In the genomic region with DNA sequence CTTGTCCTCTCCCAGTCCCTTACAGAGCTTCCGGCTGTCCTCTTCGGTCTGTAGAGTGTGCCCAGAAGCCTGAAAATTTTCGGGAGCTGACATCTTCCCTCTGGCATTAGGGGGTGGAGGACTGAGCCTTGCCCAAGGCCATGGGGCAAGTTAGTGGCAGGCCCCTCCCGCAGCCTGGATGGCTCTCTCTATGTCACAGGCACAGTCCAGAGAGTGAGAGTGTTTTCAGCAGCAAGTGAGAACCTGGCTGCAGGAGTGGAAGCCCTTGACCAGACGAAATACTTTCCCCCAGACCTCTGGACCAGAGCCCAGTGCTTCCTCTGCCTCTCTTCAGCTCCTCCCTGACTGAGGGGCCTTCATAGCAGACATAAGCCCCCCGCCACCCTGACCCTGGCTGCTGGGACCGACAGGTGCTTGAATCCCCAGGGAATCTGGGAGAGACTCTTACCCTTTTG, we compare ENCODE assay signal across 15 cellular contexts. TPM values are rescaled to one million over a fixed set of nuclear protein-coding genes. Genes with fewer than 3 reads are reported as not detected.
DNase-seq lines count a peak whose midpoint lies in the region; ATAC-seq and TF ChIP-seq lines count a peak whose summit lies in the region.
"Had no signal": no experiment of that assay in that cellular context is flagged by ENCODE, and none has a peak within 500 bp of the region (broad histone marks: within the 10 kb centered on the region; RNA-seq: fewer than 3 reads in every experiment).

No MANE protein-coding gene starts in this region.

- TF ChIP-seq CTCF in GM23338 (conservative IDR thresholded peaks at IDR 0.05; ENCODE audit: low read depth in 2 of 2) (no peak), brain (conservative IDR thresholded peaks at IDR 0.05) (no peak), neural progenitor cell (IDR thresholded peaks at IDR 0.05) (no peak), Peyer's patch (IDR thresholded peaks at IDR 0.05) (no peak)

- H3K4me1 ChIP-seq in GM23338 (ENCODE audit: insufficient read depth) (no peaks in the 10 kb centered on the region), neural progenitor cell (peaks cover 35% of the 10 kb centered on the region), Peyer's patch (no peaks in the 10 kb centered on the region)
- H3K4me1 ChIP-seq: foreskin keratinocyte had no signal

- H3K9me3 ChIP-seq in neural progenitor cell (ENCODE audit: low read depth) (no peaks in the 10 kb centered on the region), Peyer's patch (no peaks in the 10 kb centered on the region)
- H3K9me3 ChIP-seq: pancreas had no signal

- H3K4me2 ChIP-seq in GM23338, result no peak overlapping the region
- H3K4me2 ChIP-seq in neural progenitor cell, result no peak overlapping the region
- H3K4me2 ChIP-seq: PC-9 had no signal

- H3K9me2 ChIP-seq in GM23338 (ENCODE audit: insufficient read depth), result no peaks in the 10 kb centered on the region

- H2AFZ ChIP-seq in GM23338, result no peak overlapping the region
- H2AFZ ChIP-seq in neural progenitor cell (replicated peaks), result no peak overlapping the region
- H2AFZ ChIP-seq: PC-9 had no signal

- H3K27ac Mint-ChIP-seq in activated naive CD4-positive, alpha-beta T cell treated with anti-CD3 and anti-CD28 coated beads, Interleukin-2, amount 50 U/mL, for 72 hours, result peak overlapping the region; percentile 60 to 64
- H3K27ac Mint-ChIP-seq in GM23338 (peak overlapping the region; percentile 43; the same call in 1 of the 2 replicates), brain (peak overlapping the region in 4 of 5 experiments; percentile 3 to 84 (median 52)), neural progenitor cell (peak overlapping the region; percentile 98)

- TF ChIP-seq POLR2A in Peyer's patch (IDR thresholded peaks at IDR 0.05), result no peak

- H3K4me3 ChIP-seq in GM23338 (no peak overlapping the region), neural progenitor cell (no peak overlapping the region), Peyer's patch (no peak overlapping the region)
- H3K4me3 ChIP-seq: K562, pancreas, PC-9 had no signal

- H3K36me3 ChIP-seq in GM23338 (ENCODE audit: insufficient read depth) (no peaks in the 10 kb centered on the region; the same call in 1 of the 2 replicates), neural progenitor cell (no peaks in the 10 kb centered on the region), Peyer's patch (peaks cover 0 to 55% (median 0%) of the 10 kb centered on the region in 3 donors)

- no peak overlapping the region for H3K27ac ChIP-seq in GM23338 (ENCODE audit: low read depth)
- H3K27ac ChIP-seq in neural progenitor cell, result no peak overlapping the region
- H3K27ac ChIP-seq in Peyer's patch, result no peak overlapping the region
- H3K27ac ChIP-seq: foreskin keratinocyte, pancreas, PC-9 had no signal

- H4K20me1 ChIP-seq in GM23338 (replicated peaks; ENCODE audit: insufficient read depth) (no peaks in the 10 kb centered on the region; the same call in 1 of the 2 replicates), neural progenitor cell (ENCODE audit: low read depth) (peaks cover 13% of the 10 kb centered on the region)

- H3K9ac ChIP-seq in neural progenitor cell, result no peak overlapping the region

- no peaks in the 10 kb centered on the region for H3K79me2 ChIP-seq in GM23338 (replicated peaks; ENCODE audit: insufficient read depth)
- no peaks in the 10 kb centered on the region for H3K79me2 ChIP-seq in neural progenitor cell (ENCODE audit: low read depth)

- H3K27me3 ChIP-seq in GM23338 (ENCODE audit: insufficient read depth), result no peaks in the 10 kb centered on the region
- H3K27me3 ChIP-seq in neural progenitor cell, result no peaks in the 10 kb centered on the region
- H3K27me3 ChIP-seq in Peyer's patch, result no peaks in the 10 kb centered on the region
- H3K27me3 ChIP-seq: foreskin keratinocyte, pancreas had no signal

- no peak for ATAC-seq in activated naive CD4-positive, alpha-beta T cell treated with anti-CD3 and anti-CD28 coated beads, Interleukin-2, amount 50 U/mL, for 72 hours
- ATAC-seq in GM23338, result no peak
- ATAC-seq: foreskin keratinocyte, K562, pancreas had no signal

- H3K4me1 Mint-ChIP-seq in GM23338 (peaks cover 2% of the 10 kb centered on the region; the same call in 2 of the 3 replicates), brain (peaks cover 59% of the 10 kb centered on the region), neural progenitor cell (peaks cover 71% of the 10 kb centered on the region)

- no peaks in the 10 kb centered on the region for H3F3A ChIP-seq in GM23338 (replicated peaks; ENCODE audit: low read depth)
- H3F3A ChIP-seq in neural progenitor cell (ENCODE audit: low read depth), result peaks cover 9% of the 10 kb centered on the region

- no peak for DNase-seq in activated naive CD4-positive, alpha-beta T cell treated with anti-CD3 and anti-CD28 coated beads, Interleukin-2, amount 50 U/mL, for 72 hours (ENCODE audit: low spot score in 2 of 2)
- DNase-seq in activated naive CD4-positive, alpha-beta T cell (lab: John Stamatoyannopoulos, UW), result no peak
- DNase-seq in GM23338 (ENCODE audit: low spot score) (no peak), neural progenitor cell (ENCODE audit: low spot score) (no peak), Peyer's patch (no peak), DMS79 treated with DMSO at 0.1 percent for 48 hours (lab: John Stamatoyannopoulos, UW) (no peak), activated gamma-delta T cell (lab: John Stamatoyannopoulos, UW) (no peak)
- DNase-seq: activated gamma-delta T cell treated with Interleukin-2 at 50 U/mL for 16 hours, foreskin keratinocyte, NCI-H1417 treated with DMSO at 0.1 percent for 48 hours, NCI-H446 treated with DMSO at 0.1 percent for 48 hours, PC-9 had no signal

- H3K4me3 Mint-ChIP-seq in GM23338 (no peak overlapping the region), brain (no peak overlapping the region), neural progenitor cell (no peak overlapping the region)

- H3K27me3 Mint-ChIP-seq in GM23338 (ENCODE audit: insufficient read depth, low read depth, poor library complexity), result peaks cover 3% of the 10 kb centered on the region
- peaks cover 2% of the 10 kb centered on the region for H3K27me3 Mint-ChIP-seq in brain
- peaks cover 6% of the 10 kb centered on the region for H3K27me3 Mint-ChIP-seq in neural progenitor cell (ENCODE audit: insufficient read depth, low read depth)

- peaks cover 35 to 37% of the 10 kb centered on the region in 2 donors for H3K36me3 Mint-ChIP-seq in activated naive CD4-positive, alpha-beta T cell treated with anti-CD3 and anti-CD28 coated beads, Interleukin-2, amount 50 U/mL, for 72 hours
- H3K36me3 Mint-ChIP-seq in GM23338 (ENCODE audit: low read depth) (peaks cover 25% of the 10 kb centered on the region; the same call in 2 of the 3 replicates), brain (peaks cover 30% of the 10 kb centered on the region), neural progenitor cell (peaks cover 27% of the 10 kb centered on the region)

- peaks cover 5 to 13% of the 10 kb centered on the region in 2 donors for H3K9me3 Mint-ChIP-seq in activated naive CD4-positive, alpha-beta T cell treated with anti-CD3 and anti-CD28 coated beads, Interleukin-2, amount 50 U/mL, for 72 hours
- no peaks in the 10 kb centered on the region for H3K9me3 Mint-ChIP-seq in GM23338
- H3K9me3 Mint-ChIP-seq in brain, result no peaks in the 10 kb centered on the region
- H3K9me3 Mint-ChIP-seq in neural progenitor cell, result no peaks in the 10 kb centered on the region

TF ChIP-seq in GM23338, 12 proteins besides CTCF, POLR2A, EP300 and RAD21 (continues in another document):
- TF ChIP-seq ZNF331 (CRISPR knock-in tag; IDR thresholded peaks at IDR 0.05; ENCODE audit: low read depth) (no peak), STAT1 (IDR thresholded peaks at IDR 0.05; ENCODE audit: unreplicated experiment) (no peak), POLR2AphosphoS5 (IDR thresholded peaks at IDR 0.05; ENCODE audit: low read depth) (no peak), CREB1 (CRISPR knock-in tag; IDR thresholded peaks at IDR 0.05; ENCODE audit: low read depth) (no peak), NANOG (IDR thresholded peaks at IDR 0.05; ENCODE audit: borderline replicate concordance) (no peak), EZH2 (IDR thresholded peaks at IDR 0.05; ENCODE audit: low read depth, unreplicated experiment) (no peak)
- TF ChIP-seq, protein P1, sequence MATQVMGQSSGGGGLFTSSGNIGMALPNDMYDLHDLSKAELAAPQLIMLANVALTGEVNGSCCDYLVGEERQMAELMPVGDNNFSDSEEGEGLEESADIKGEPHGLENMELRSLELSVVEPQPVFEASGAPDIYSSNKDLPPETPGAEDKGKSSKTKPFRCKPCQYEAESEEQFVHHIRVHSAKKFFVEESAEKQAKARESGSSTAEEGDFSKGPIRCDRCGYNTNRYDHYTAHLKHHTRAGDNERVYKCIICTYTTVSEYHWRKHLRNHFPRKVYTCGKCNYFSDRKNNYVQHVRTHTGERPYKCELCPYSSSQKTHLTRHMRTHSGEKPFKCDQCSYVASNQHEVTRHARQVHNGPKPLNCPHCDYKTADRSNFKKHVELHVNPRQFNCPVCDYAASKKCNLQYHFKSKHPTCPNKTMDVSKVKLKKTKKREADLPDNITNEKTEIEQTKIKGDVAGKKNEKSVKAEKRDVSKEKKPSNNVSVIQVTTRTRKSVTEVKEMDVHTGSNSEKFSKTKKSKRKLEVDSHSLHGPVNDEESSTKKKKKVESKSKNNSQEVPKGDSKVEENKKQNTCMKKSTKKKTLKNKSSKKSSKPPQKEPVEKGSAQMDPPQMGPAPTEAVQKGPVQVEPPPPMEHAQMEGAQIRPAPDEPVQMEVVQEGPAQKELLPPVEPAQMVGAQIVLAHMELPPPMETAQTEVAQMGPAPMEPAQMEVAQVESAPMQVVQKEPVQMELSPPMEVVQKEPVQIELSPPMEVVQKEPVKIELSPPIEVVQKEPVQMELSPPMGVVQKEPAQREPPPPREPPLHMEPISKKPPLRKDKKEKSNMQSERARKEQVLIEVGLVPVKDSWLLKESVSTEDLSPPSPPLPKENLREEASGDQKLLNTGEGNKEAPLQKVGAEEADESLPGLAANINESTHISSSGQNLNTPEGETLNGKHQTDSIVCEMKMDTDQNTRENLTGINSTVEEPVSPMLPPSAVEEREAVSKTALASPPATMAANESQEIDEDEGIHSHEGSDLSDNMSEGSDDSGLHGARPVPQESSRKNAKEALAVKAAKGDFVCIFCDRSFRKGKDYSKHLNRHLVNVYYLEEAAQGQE (IDR thresholded peaks at IDR 0.05; ENCODE audit: unreplicated experiment), result no peak

RNA-seq across cellular contexts. Expression of gene SEC22A, which starts 50.5 kb away (rescaled TPM):
- 10 to 100 TPM; 16.8 to 18.3 TPM for total RNA-seq in activated naive CD4-positive, alpha-beta T cell treated with anti-CD3 and anti-CD28 coated beads, Interleukin-2, amount 50 U/mL, for 72 hours
- total RNA-seq in GM23338 (2014; rRNA removed; shearing (Covaris generic)), result 24.1 and 26.7 TPM in 2 replicates
- polyA plus RNA-seq in GM23338 (2016; fragmentation: Nextera tagmentation; extraction: Ambion mirVana) (5.3 and 11.2 TPM in 2 replicates), brain (ENCODE audit: insufficient read depth, low read depth, low replicate concordance) (16.8 TPM)
- total RNA-seq in neural progenitor cell (ENCODE audit: low replicate concordance) (25.8 and 26.4 TPM in 2 replicates), Peyer's patch (10 to 100 TPM in 3 of 4 donors, 1 to 10 TPM in 1; 9.9 to 21.7 (median 16.5) TPM)

Comparison
In these comparisons a context has a peak if more than half of its experiments do, and no peak if none do; other contexts are left out.
1. H3K27ac Mint-ChIP-seq: peak in every context shown above with its lines; median percentile 98 in neural progenitor cell; 62 in activated naive CD4-positive, alpha-beta T cell treated with anti-CD3 and anti-CD28 coated beads, Interleukin-2, amount 50 U/mL, for 72 hours; 52 in brain; 43 in GM23338.